8 cellular contexts compared by ENCODE assay signal in genomic region chr19:13095934-13096890, GRCh38. TPM values are rescaled to one million over a fixed set of nuclear protein-coding genes. Genes with fewer than 3 reads are reported as not detected.
DNase-seq lines count a peak whose midpoint lies in the region; ATAC-seq and TF ChIP-seq lines count a peak whose summit lies in the region.

No MANE protein-coding gene starts in this region.

- H3K4me3 Mint-ChIP-seq in dendritic cell treated with granulocyte-macrophage colony-stimulating factor and Interleukin-4, amounts not matched to agents 40 ng/mL and 50 ng/mL, for 4 days = peak overlapping the region; percentile 92
- H3K4me3 Mint-ChIP-seq in neural progenitor cell = peak overlapping the region; percentile 57

- no peaks in the 10 kb centered on the region for H3K9me2 ChIP-seq in GM23248 (ENCODE audit: insufficient read depth)

- H3K9me3 ChIP-seq in neural progenitor cell (ENCODE audit: low read depth) (no peaks in the 10 kb centered on the region), GM23248 (ENCODE audit: low read depth) (no peaks in the 10 kb centered on the region)

- H3K27ac ChIP-seq in neural progenitor cell = no peak overlapping the region
- H3K27ac ChIP-seq in GM23248 = no peak overlapping the region

- DNase-seq in GM12864 (ENCODE audit: low read depth) = no peak
- DNase-seq in NOMO-1 (lab: John Stamatoyannopoulos, UW; ENCODE audit: unreplicated experiment in 2 of 2) = peak; percentile 57 to 62
- DNase-seq in neural progenitor cell (ENCODE audit: low spot score) = peak; percentile 90
- DNase-seq in NK-92 (lab: John Stamatoyannopoulos, UW; ENCODE audit: unreplicated experiment) = no peak
- no peak for DNase-seq in GM23248
- DNase-seq in NCI-H345 treated with DMSO at 0.1 percent for 48 hours (lab: John Stamatoyannopoulos, UW; ENCODE audit: unreplicated experiment) = no peak

- peaks cover 64% of the 10 kb centered on the region for H3K4me1 Mint-ChIP-seq in dendritic cell treated with granulocyte-macrophage colony-stimulating factor and Interleukin-4, amounts not matched to agents 40 ng/mL and 50 ng/mL, for 4 days (ENCODE audit: low read depth)
- peaks cover 39% of the 10 kb centered on the region for H3K4me1 Mint-ChIP-seq in neural progenitor cell

- H3K4me3 ChIP-seq in GM12864 (ENCODE audit: low read depth, low read length) (no peak overlapping the region), neural progenitor cell (peak overlapping the region; percentile 43), GM23248 (no peak overlapping the region)

- H3K9ac ChIP-seq in neural progenitor cell (no peak overlapping the region), GM23248 (no peak overlapping the region; the same call in 1 of the 2 replicates)

- no peaks in the 10 kb centered on the region for H3K9me3 Mint-ChIP-seq in dendritic cell treated with granulocyte-macrophage colony-stimulating factor and Interleukin-4, amounts not matched to agents 40 ng/mL and 50 ng/mL, for 4 days
- peaks cover 3% of the 10 kb centered on the region for H3K9me3 Mint-ChIP-seq in neural progenitor cell

- H3K36me3 Mint-ChIP-seq in dendritic cell treated with granulocyte-macrophage colony-stimulating factor and Interleukin-4, amounts not matched to agents 40 ng/mL and 50 ng/mL, for 4 days (ENCODE audit: low read depth) = peaks cover 41% of the 10 kb centered on the region
- no peaks in the 10 kb centered on the region for H3K36me3 Mint-ChIP-seq in neural progenitor cell

- WGBS in GM23248 (ENCODE audit: low coverage in 1 of 2, low lambda C conversion rate in 2 of 2, missing lambda C conversion rate in 2 of 2), 2 experiments = 66 to 70% methylated on average over 22 to 44 of the region's 44 CpGs

- ATAC-seq in GM18519 (IDR thresholded peaks at IDR 0.05; ENCODE audit: low FRiP score, unreplicated experiment) = no peak

- H4K20me1 ChIP-seq in neural progenitor cell (ENCODE audit: low read depth) = peaks cover 38% of the 10 kb centered on the region
- H4K20me1 ChIP-seq in GM23248 (ENCODE audit: insufficient read depth) = no peaks in the 10 kb centered on the region

- peak overlapping the region; percentile 11 for H2AFZ ChIP-seq in neural progenitor cell (replicated peaks)
- H2AFZ ChIP-seq in GM23248 = no peak overlapping the region

- peak; percentile 27 for TF ChIP-seq CTCF in GM12864 (IDR thresholded peaks at IDR 0.05; ENCODE audit: low read depth, low read length, missing control alignments)
- TF ChIP-seq CTCF in neural progenitor cell (IDR thresholded peaks at IDR 0.05) = peak; percentile 43

- peak overlapping the region; percentile 75 for H3K4me2 ChIP-seq in neural progenitor cell
- H3K4me2 ChIP-seq in GM23248 (ENCODE audit: unreplicated experiment) = no peak overlapping the region

- in situ Hi-C loops in GM23248 (cut with MboI) = loop anchor here (10.0 kb wide), 1 partner anchor 111 kb away; no protein-coding TSS in a partner anchor

- H3K79me2 ChIP-seq in neural progenitor cell (ENCODE audit: low read depth) = no peaks in the 10 kb centered on the region
- peaks cover 21% of the 10 kb centered on the region for H3K79me2 ChIP-seq in GM23248 (ENCODE audit: insufficient read depth)

- H3F3A ChIP-seq in neural progenitor cell (ENCODE audit: low read depth) (peaks cover 57% of the 10 kb centered on the region), GM23248 (ENCODE audit: insufficient read depth) (peaks cover 18% of the 10 kb centered on the region)

- H3K27me3 ChIP-seq in neural progenitor cell (peaks cover 97% of the 10 kb centered on the region), GM23248 (replicated peaks; ENCODE audit: insufficient read depth) (no peaks in the 10 kb centered on the region)

- H3K27ac Mint-ChIP-seq in dendritic cell treated with granulocyte-macrophage colony-stimulating factor and Interleukin-4, amounts not matched to agents 40 ng/mL and 50 ng/mL, for 4 days = peak overlapping the region; percentile 98
- H3K27ac Mint-ChIP-seq in neural progenitor cell = no peak overlapping the region

- H3K27me3 Mint-ChIP-seq in dendritic cell treated with granulocyte-macrophage colony-stimulating factor and Interleukin-4, amounts not matched to agents 40 ng/mL and 50 ng/mL, for 4 days = peaks cover 5% of the 10 kb centered on the region
- peaks cover 63% of the 10 kb centered on the region for H3K27me3 Mint-ChIP-seq in neural progenitor cell (ENCODE audit: insufficient read depth, low read depth)

- intact Hi-C loops in dendritic cell treated with granulocyte-macrophage colony-stimulating factor and Interleukin-4, amounts not matched to agents 40 ng/mL and 50 ng/mL, for 4 days (cut with micrococcal nuclease) = loop anchor here (2.0 kb wide), 1 partner anchor 117 kb away; no protein-coding TSS in a partner anchor

- peaks cover 37% of the 10 kb centered on the region for H3K4me1 ChIP-seq in neural progenitor cell
- peaks cover 20% of the 10 kb centered on the region for H3K4me1 ChIP-seq in GM23248 (ENCODE audit: insufficient read depth)

- H3K36me3 ChIP-seq in neural progenitor cell = no peaks in the 10 kb centered on the region
- H3K36me3 ChIP-seq in GM23248 (ENCODE audit: low read depth) = peaks cover 3% of the 10 kb centered on the region; the same call in 1 of the 2 replicates

RNA-seq across cellular contexts. Expression of gene LYL1, which starts 6.4 kb away (rescaled TPM):
- total RNA-seq in neural progenitor cell (ENCODE audit: low replicate concordance) = 0.88 and 2.2 TPM in 2 replicates
- total RNA-seq in GM23248 (2014; rRNA removed; shearing (Covaris generic)) = not detected in 2 replicates
- 0.18 TPM in 1 of 2 replicates, not detected in the other for polyA plus RNA-seq in GM23248 (2016; fragmentation: Nextera tagmentation; extraction: Ambion mirVana)

RNA-seq across cellular contexts. Expression of gene TRMT1, which starts 20.3 kb away (rescaled TPM):
- 30.2 and 49.0 TPM in 2 replicates for total RNA-seq in neural progenitor cell (ENCODE audit: low replicate concordance)
- total RNA-seq in GM23248 (2014; rRNA removed; shearing (Covaris generic)) = 30.4 and 33.0 TPM in 2 replicates
- polyA plus RNA-seq in GM23248 (2016; fragmentation: Nextera tagmentation; extraction: Ambion mirVana) = 27.0 and 31.8 TPM in 2 replicates

RNA-seq across cellular contexts. Expression of gene NACC1, which starts 21.9 kb away (rescaled TPM):
- total RNA-seq in neural progenitor cell (ENCODE audit: low replicate concordance) = 34.7 and 108 TPM in 2 replicates
- total RNA-seq in GM23248 (2014; rRNA removed; shearing (Covaris generic)) = 104 and 105 TPM in 2 replicates
- polyA plus RNA-seq in GM23248 (2016; fragmentation: Nextera tagmentation; extraction: Ambion mirVana) = 1.4 and 2.6 TPM in 2 replicates

RNA-seq across cellular contexts. Expression of gene STX10, which starts 54.0 kb away (rescaled TPM):
- total RNA-seq in neural progenitor cell (ENCODE audit: low replicate concordance) = 36.5 and 51.2 TPM in 2 replicates
- 56.4 and 80.5 TPM in 2 replicates for total RNA-seq in GM23248 (2014; rRNA removed; shearing (Covaris generic))
- polyA plus RNA-seq in GM23248 (2016; fragmentation: Nextera tagmentation; extraction: Ambion mirVana) = 55.6 and 62.4 TPM in 2 replicates

RNA-seq across cellular contexts. Expression of gene IER2, which starts 54.0 kb away (rescaled TPM):
- 13.7 and 55.4 TPM in 2 replicates for total RNA-seq in neural progenitor cell (ENCODE audit: low replicate concordance)
- total RNA-seq in GM23248 (2014; rRNA removed; shearing (Covaris generic)) = 27.8 and 30.4 TPM in 2 replicates
- polyA plus RNA-seq in GM23248 (2016; fragmentation: Nextera tagmentation; extraction: Ambion mirVana) = 84.0 and 88.6 TPM in 2 replicates

Comparison
In these comparisons a context has a peak if more than half of its experiments do, and no peak if none do; other contexts are left out.
1. DNase-seq: peak in NOMO-1 (2 of 2) and neural progenitor cell (single experiment); none in GM12864 (single experiment), NK-92 (single experiment), GM23248 (single experiment) and NCI-H345 treated with DMSO at 0.1 percent for 48 hours (single experiment).